8 cellular contexts compared by ENCODE assay signal in genomic region chr17:46044286-46044928, GRCh38. TPM values are rescaled to one million over a fixed set of nuclear protein-coding genes. Genes with fewer than 3 reads are reported as not detected.
A peak's percentile ranks its signal among the peaks of the same experiment; 100 is the strongest.
DNase-seq lines count a peak whose midpoint lies in the region; ATAC-seq, FAIRE-seq and TF ChIP-seq lines count a peak whose summit lies in the region.

No MANE protein-coding gene starts in this region.

- H3K36me3 ChIP-seq in bronchial epithelial cell (ENCODE audit: control insufficient read depth, insufficient read depth, low read length) = peaks cover 23% of the 10 kb centered on the region

- FAIRE-seq in bronchial epithelial cell (lab: Jason Lieb, UNC) = no peak

- H3K4me3 ChIP-seq in bronchial epithelial cell (ENCODE audit: low read depth, low read length) = no peak overlapping the region

- no peak for ATAC-seq in HG03280 (IDR thresholded peaks at IDR 0.05; ENCODE audit: unreplicated experiment)
- ATAC-seq in HG02870 (IDR thresholded peaks at IDR 0.05; ENCODE audit: unreplicated experiment) = no peak

- no peak overlapping the region for H3K4me3 Mint-ChIP-seq in T-helper 1 cell treated with Interleukin-12 subunit alpha and Interleukin-12 subunit beta and Interleukin-4 antibody, amounts not matched to agents 30 μg/mL and 1 μg/mL, for 36 hours

- no peaks in the 10 kb centered on the region for H3K27me3 ChIP-seq in bronchial epithelial cell (ENCODE audit: control insufficient read depth, insufficient read depth, low read length)

- H3K36me3 Mint-ChIP-seq in T-helper 1 cell treated with Interleukin-12 subunit alpha and Interleukin-12 subunit beta and Interleukin-4 antibody, amounts not matched to agents 30 μg/mL and 1 μg/mL, for 36 hours (ENCODE audit: low read depth) = peaks cover 34% of the 10 kb centered on the region

- no peaks in the 10 kb centered on the region for H3K27me3 Mint-ChIP-seq in T-helper 1 cell treated with Interleukin-12 subunit alpha and Interleukin-12 subunit beta and Interleukin-4 antibody, amounts not matched to agents 30 μg/mL and 1 μg/mL, for 36 hours (ENCODE audit: low read depth)

- no peaks in the 10 kb centered on the region for H3K9me3 Mint-ChIP-seq in T-helper 1 cell treated with Interleukin-12 subunit alpha and Interleukin-12 subunit beta and Interleukin-4 antibody, amounts not matched to agents 30 μg/mL and 1 μg/mL, for 36 hours

- DNase-seq in NCI-H146 (lab: John Stamatoyannopoulos, UW) = peak; percentile 66
- peak; percentile 80 for DNase-seq in bronchial epithelial cell (ENCODE audit: low read depth)
- DNase-seq in islet precursor cell = peak; percentile 88
- peak; percentile 34 for DNase-seq in stimulated activated CD4-positive, alpha-beta T cell treated with anti-CD3 and anti-CD28 coated beads, Interleukin-12 subunit alpha, Interleukin-12 subunit beta, amount 100 ng/mL, for 4 hours

- peaks cover 11% of the 10 kb centered on the region for H3K4me1 Mint-ChIP-seq in T-helper 1 cell treated with Interleukin-12 subunit alpha and Interleukin-12 subunit beta and Interleukin-4 antibody, amounts not matched to agents 30 μg/mL and 1 μg/mL, for 36 hours (ENCODE audit: low read depth)

- peak; percentile 77 for TF ChIP-seq CTCF in GM12872 (IDR thresholded peaks at IDR 0.05; ENCODE audit: insufficient read depth, low read depth, low read length)
- peak; percentile 77 for TF ChIP-seq CTCF in bronchial epithelial cell (IDR thresholded peaks at IDR 0.05; ENCODE audit: insufficient read depth, low read length, severe bottlenecking)

- peak overlapping the region; percentile 3 for H3K27ac Mint-ChIP-seq in T-helper 1 cell treated with Interleukin-12 subunit alpha and Interleukin-12 subunit beta and Interleukin-4 antibody, amounts not matched to agents 30 μg/mL and 1 μg/mL, for 36 hours

RNA-seq across cellular contexts. Expression of gene STH, which starts 45.4 kb away (rescaled TPM):
- total RNA-seq in bronchial epithelial cell = not detected in 2 replicates

Comparison
In these comparisons a context has a peak if more than half of its experiments do, and no peak if none do; other contexts are left out.
1. DNase-seq: peak in every context shown above with its lines; median percentile 88 in islet precursor cell; 80 in bronchial epithelial cell; 66 in NCI-H146; 34 in stimulated activated CD4-positive, alpha-beta T cell treated with anti-CD3 and anti-CD28 coated beads, Interleukin-12 subunit alpha, Interleukin-12 subunit beta, amount 100 ng/mL, for 4 hours.